Comparison of ENCODE assay signal across 2 cellular contexts in the genomic region with DNA sequence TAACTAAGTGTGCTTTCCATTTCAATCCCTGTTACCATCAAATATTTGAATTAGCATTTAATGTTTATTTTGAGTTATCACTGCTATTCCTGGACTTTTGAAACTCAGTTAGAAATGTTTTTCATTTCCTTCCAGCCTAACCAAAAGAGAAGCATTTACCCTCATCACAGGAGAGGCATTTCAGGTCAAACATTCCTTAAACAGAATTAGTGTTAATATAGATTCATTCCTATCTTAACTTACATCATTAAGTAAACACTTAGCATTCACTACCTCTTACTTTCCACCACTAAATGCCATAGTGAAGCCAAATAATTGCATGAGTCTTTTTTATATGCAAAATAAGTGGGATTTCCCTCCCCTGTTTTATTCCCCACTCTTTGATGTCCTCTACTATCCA.
TF ChIP-seq lines count a peak whose summit lies in the region.

No MANE protein-coding gene starts in this region.

TF ChIP-seq in SK-N-SH, 30 proteins besides CTCF, POLR2A, EP300 and RAD21 (continued from another document):
- TF ChIP-seq, protein P1, sequence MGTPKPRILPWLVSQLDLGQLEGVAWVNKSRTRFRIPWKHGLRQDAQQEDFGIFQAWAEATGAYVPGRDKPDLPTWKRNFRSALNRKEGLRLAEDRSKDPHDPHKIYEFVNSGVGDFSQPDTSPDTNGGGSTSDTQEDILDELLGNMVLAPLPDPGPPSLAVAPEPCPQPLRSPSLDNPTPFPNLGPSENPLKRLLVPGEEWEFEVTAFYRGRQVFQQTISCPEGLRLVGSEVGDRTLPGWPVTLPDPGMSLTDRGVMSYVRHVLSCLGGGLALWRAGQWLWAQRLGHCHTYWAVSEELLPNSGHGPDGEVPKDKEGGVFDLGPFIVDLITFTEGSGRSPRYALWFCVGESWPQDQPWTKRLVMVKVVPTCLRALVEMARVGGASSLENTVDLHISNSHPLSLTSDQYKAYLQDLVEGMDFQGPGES (IDR thresholded peaks at IDR 0.05; ENCODE audit: low read depth, low read length), result no peak
- TF ChIP-seq, protein P2, sequence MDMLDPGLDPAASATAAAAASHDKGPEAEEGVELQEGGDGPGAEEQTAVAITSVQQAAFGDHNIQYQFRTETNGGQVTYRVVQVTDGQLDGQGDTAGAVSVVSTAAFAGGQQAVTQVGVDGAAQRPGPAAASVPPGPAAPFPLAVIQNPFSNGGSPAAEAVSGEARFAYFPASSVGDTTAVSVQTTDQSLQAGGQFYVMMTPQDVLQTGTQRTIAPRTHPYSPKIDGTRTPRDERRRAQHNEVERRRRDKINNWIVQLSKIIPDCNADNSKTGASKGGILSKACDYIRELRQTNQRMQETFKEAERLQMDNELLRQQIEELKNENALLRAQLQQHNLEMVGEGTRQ (IDR thresholded peaks at IDR 0.05; ENCODE audit: borderline replicate concordance, low read depth, low read length), result no peak
- TF ChIP-seq GATA2 (CRISPR knock-in tag; IDR thresholded peaks at IDR 0.05), result no peak

TF ChIP-seq in SK-N-SH treated with all-trans-retinoic acid at 6 μM for 48 hours, 23 proteins besides CTCF, POLR2A, EP300 and RAD21 (continued from another document):
- TF ChIP-seq, protein P3, sequence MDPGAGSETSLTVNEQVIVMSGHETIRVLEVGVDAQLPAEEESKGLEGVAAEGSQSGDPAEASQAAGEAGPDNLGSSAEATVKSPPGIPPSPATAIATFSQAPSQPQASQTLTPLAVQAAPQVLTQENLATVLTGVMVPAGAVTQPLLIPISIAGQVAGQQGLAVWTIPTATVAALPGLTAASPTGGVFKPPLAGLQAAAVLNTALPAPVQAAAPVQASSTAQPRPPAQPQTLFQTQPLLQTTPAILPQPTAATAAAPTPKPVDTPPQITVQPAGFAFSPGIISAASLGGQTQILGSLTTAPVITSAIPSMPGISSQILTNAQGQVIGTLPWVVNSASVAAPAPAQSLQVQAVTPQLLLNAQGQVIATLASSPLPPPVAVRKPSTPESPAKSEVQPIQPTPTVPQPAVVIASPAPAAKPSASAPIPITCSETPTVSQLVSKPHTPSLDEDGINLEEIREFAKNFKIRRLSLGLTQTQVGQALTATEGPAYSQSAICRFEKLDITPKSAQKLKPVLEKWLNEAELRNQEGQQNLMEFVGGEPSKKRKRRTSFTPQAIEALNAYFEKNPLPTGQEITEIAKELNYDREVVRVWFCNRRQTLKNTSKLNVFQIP (CRISPR knock-in tag; IDR thresholded peaks at IDR 0.05; ENCODE audit: borderline replicate concordance, low read depth), result no peak
- TF ChIP-seq ESRRG (CRISPR knock-in tag; IDR thresholded peaks at IDR 0.05), result no peak
- no peak for TF ChIP-seq BACH2 (CRISPR knock-in tag; IDR thresholded peaks at IDR 0.05; ENCODE audit: borderline replicate concordance)
- TF ChIP-seq, protein P4, sequence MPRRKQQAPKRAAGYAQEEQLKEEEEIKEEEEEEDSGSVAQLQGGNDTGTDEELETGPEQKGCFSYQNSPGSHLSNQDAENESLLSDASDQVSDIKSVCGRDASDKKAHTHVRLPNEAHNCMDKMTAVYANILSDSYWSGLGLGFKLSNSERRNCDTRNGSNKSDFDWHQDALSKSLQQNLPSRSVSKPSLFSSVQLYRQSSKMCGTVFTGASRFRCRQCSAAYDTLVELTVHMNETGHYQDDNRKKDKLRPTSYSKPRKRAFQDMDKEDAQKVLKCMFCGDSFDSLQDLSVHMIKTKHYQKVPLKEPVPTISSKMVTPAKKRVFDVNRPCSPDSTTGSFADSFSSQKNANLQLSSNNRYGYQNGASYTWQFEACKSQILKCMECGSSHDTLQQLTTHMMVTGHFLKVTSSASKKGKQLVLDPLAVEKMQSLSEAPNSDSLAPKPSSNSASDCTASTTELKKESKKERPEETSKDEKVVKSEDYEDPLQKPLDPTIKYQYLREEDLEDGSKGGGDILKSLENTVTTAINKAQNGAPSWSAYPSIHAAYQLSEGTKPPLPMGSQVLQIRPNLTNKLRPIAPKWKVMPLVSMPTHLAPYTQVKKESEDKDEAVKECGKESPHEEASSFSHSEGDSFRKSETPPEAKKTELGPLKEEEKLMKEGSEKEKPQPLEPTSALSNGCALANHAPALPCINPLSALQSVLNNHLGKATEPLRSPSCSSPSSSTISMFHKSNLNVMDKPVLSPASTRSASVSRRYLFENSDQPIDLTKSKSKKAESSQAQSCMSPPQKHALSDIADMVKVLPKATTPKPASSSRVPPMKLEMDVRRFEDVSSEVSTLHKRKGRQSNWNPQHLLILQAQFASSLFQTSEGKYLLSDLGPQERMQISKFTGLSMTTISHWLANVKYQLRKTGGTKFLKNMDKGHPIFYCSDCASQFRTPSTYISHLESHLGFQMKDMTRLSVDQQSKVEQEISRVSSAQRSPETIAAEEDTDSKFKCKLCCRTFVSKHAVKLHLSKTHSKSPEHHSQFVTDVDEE (CRISPR knock-in tag; IDR thresholded peaks at IDR 0.05), result no peak
- TF ChIP-seq ZC3H10 (CRISPR knock-in tag; IDR thresholded peaks at IDR 0.05), result no peak
- TF ChIP-seq SNAI2 (CRISPR knock-in tag; IDR thresholded peaks at IDR 0.05), result no peak
- TF ChIP-seq, protein P5, sequence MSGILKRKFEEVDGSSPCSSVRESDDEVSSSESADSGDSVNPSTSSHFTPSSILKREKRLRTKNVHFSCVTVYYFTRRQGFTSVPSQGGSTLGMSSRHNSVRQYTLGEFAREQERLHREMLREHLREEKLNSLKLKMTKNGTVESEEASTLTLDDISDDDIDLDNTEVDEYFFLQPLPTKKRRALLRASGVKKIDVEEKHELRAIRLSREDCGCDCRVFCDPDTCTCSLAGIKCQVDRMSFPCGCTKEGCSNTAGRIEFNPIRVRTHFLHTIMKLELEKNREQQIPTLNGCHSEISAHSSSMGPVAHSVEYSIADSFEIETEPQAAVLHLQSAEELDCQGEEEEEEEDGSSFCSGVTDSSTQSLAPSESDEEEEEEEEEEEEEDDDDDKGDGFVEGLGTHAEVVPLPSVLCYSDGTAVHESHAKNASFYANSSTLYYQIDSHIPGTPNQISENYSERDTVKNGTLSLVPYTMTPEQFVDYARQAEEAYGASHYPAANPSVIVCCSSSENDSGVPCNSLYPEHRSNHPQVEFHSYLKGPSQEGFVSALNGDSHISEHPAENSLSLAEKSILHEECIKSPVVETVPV (CRISPR knock-in tag; IDR thresholded peaks at IDR 0.05), result no peak
TF ChIP-seq in SK-N-SH treated with all-trans-retinoic acid at 6 μM for 48 hours: peak in this region for 0.
